In the genomic region with DNA sequence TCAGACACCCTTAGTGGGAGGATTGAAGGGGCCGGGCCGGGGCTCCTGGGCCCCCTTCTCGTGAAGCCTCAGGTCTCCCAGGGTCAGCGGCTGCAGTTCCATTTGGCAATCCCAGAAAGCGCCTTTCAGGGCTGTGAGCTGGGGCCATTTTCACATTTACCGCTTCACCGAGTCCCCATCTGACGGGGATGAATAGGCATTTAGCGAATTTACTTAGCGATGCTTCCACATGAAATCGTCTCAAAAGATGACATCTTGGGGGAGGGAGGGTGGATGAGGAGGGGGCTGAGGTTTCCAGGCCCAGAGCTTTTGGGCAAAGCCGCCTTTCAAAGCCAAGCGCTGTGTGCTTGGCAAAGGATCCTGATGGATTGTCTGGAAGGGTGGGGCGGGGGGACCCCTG, we compare ENCODE assay signal across 15 cellular contexts.
DNase-seq lines count a peak whose midpoint lies in the region; ATAC-seq and TF ChIP-seq lines count a peak whose summit lies in the region.
"Had no signal": no experiment of that assay in that cellular context is flagged by ENCODE, and none has a peak within 500 bp of the region (broad histone marks: within the 10 kb centered on the region; RNA-seq: fewer than 3 reads in every experiment).

No MANE protein-coding gene starts in this region.

- POLR2A ChIA-PET in A673 (lab: Charles Lee; ENCODE audit: low non-redundant PET) = no interaction called here

- H3K9me3 Mint-ChIP-seq in natural killer cell treated with Interleukin-12 subunit alpha and Interleukin-12 subunit beta and Interleukin-15 and Interleukin-18, amount 100 ng/mL, for 72 hours = no peaks in the 10 kb centered on the region
- H3K9me3 Mint-ChIP-seq in natural killer cell = no peaks in the 10 kb centered on the region
- H3K9me3 Mint-ChIP-seq: activated naive CD4-positive, alpha-beta T cell treated with anti-CD3 and anti-CD28 coated beads, Interleukin-2, amount 50 U/mL, for 24 hours; effector memory CD8-positive, alpha-beta T cell had no signal

- H3K27me3 ChIP-seq in iPS-18a (ENCODE audit: control insufficient read depth, insufficient read depth, low read length) = no peaks in the 10 kb centered on the region
- no peaks in the 10 kb centered on the region for H3K27me3 ChIP-seq in A673 (replicated peaks; ENCODE audit: insufficient read depth, low read depth, low read length, poor library complexity)
- H3K27me3 ChIP-seq: ascending aorta, esophagus squamous epithelium, right atrium auricular region had no signal

- no TSS peak for BruUV-seq in A673 (replicated peaks; lab: Mats Ljungman, UMichigan)

- H3K27ac Mint-ChIP-seq in natural killer cell treated with Interleukin-12 subunit alpha and Interleukin-12 subunit beta and Interleukin-15 and Interleukin-18, amount 100 ng/mL, for 72 hours = no peak overlapping the region
- no peak overlapping the region for H3K27ac Mint-ChIP-seq in natural killer cell
- H3K27ac Mint-ChIP-seq: activated naive CD4-positive, alpha-beta T cell treated with anti-CD3 and anti-CD28 coated beads, Interleukin-2, amount 50 U/mL, for 24 hours; effector memory CD8-positive, alpha-beta T cell had no signal

- peak; percentile 10 for DNase-seq in natural killer cell treated with Interleukin-12 subunit alpha and Interleukin-12 subunit beta and Interleukin-15 and Interleukin-18, amount 100 ng/mL, for 72 hours (ENCODE audit: low spot score)
- DNase-seq in natural killer cell = no peak
- DNase-seq in amygdala (lab: John Stamatoyannopoulos, UW) = peak in 30 of 56 donors; percentile 4 to 64 (median 23)
- no peak for DNase-seq in activated CD8-positive, alpha-beta memory T cell treated with anti-CD3 and anti-CD28 coated beads, Interleukin-2, amount 50 U/mL, for 48 hours
- no peak for DNase-seq in A673 (ENCODE audit: low spot score)
- no peak for DNase-seq in HuH-7.5 (ENCODE audit: low spot score)
- DNase-seq: effector memory CD8-positive, alpha-beta T cell; esophagus squamous epithelium; NCI-H187; NCI-H526 had no signal

- H3K9me3 ChIP-seq in iPS-18a (ENCODE audit: control insufficient read depth, low read depth, low read length) (no peaks in the 10 kb centered on the region), A673 (ENCODE audit: low read depth, low read length, poor library complexity, severe bottlenecking) (peaks cover 3% of the 10 kb centered on the region)
- H3K9me3 ChIP-seq: ascending aorta, esophagus squamous epithelium, right atrium auricular region had no signal

- H3K4me1 ChIP-seq in iPS-18a (ENCODE audit: control insufficient read depth, low read depth, low read length) (peaks cover 21% of the 10 kb centered on the region), A673 (ENCODE audit: insufficient read depth, low read length, poor library complexity, severe bottlenecking) (no peaks in the 10 kb centered on the region)
- H3K4me1 ChIP-seq: ascending aorta, esophagus squamous epithelium, right atrium auricular region had no signal

- H3K4me3 ChIP-seq in iPS-18a (ENCODE audit: low read length) (peak overlapping the region; percentile 23), A673 (ENCODE audit: low read depth, low read length, poor library complexity, severe bottlenecking) (no peak overlapping the region)
- H3K4me3 ChIP-seq: ascending aorta, esophagus squamous epithelium, right atrium auricular region had no signal

- no peaks in the 10 kb centered on the region for H3K36me3 Mint-ChIP-seq in natural killer cell treated with Interleukin-12 subunit alpha and Interleukin-12 subunit beta and Interleukin-15 and Interleukin-18, amount 100 ng/mL, for 72 hours
- peaks cover 7% of the 10 kb centered on the region for H3K36me3 Mint-ChIP-seq in natural killer cell

- H3K27ac ChIP-seq in iPS-18a (ENCODE audit: low read length) = no peak overlapping the region
- no peak overlapping the region for H3K27ac ChIP-seq in A673 (ENCODE audit: low read depth, low read length, poor library complexity, severe bottlenecking)
- H3K27ac ChIP-seq: ascending aorta, esophagus squamous epithelium, right atrium auricular region had no signal

- TF ChIP-seq CTCF in natural killer cell (IDR thresholded peaks at IDR 0.05) = no peak
- no peak for TF ChIP-seq CTCF in A673 (conservative IDR thresholded peaks at IDR 0.05; ENCODE audit: low read depth, low read length)

- H3K4me3 Mint-ChIP-seq in natural killer cell treated with Interleukin-12 subunit alpha and Interleukin-12 subunit beta and Interleukin-15 and Interleukin-18, amount 100 ng/mL, for 72 hours = no peak overlapping the region
- H3K4me3 Mint-ChIP-seq in natural killer cell = no peak overlapping the region
- H3K4me3 Mint-ChIP-seq: activated naive CD4-positive, alpha-beta T cell treated with anti-CD3 and anti-CD28 coated beads, Interleukin-2, amount 50 U/mL, for 24 hours; effector memory CD8-positive, alpha-beta T cell had no signal

- no peak for ATAC-seq in natural killer cell treated with Interleukin-12 subunit alpha and Interleukin-12 subunit beta and Interleukin-15 and Interleukin-18, amount 100 ng/mL, for 72 hours
- ATAC-seq in natural killer cell = no peak
- ATAC-seq in HG03095 (IDR thresholded peaks at IDR 0.05; ENCODE audit: unreplicated experiment) = no peak
- ATAC-seq: effector memory CD8-positive, alpha-beta T cell had no signal

- CTCF ChIA-PET in A673 (lab: Charles Lee) = no interaction called here

- no peak overlapping the region for H3K9ac ChIP-seq in iPS-18a (ENCODE audit: low read length)

- intact Hi-C loops in natural killer cell (cut with micrococcal nuclease) (no loop called here), A673 (cut with micrococcal nuclease; ENCODE audit: unreplicated experiment) (no loop called here)

- H3K27me3 Mint-ChIP-seq in natural killer cell treated with Interleukin-12 subunit alpha and Interleukin-12 subunit beta and Interleukin-15 and Interleukin-18, amount 100 ng/mL, for 72 hours = no peaks in the 10 kb centered on the region
- no peaks in the 10 kb centered on the region for H3K27me3 Mint-ChIP-seq in natural killer cell (ENCODE audit: low read depth in 2 of 2)
- H3K27me3 Mint-ChIP-seq: activated naive CD4-positive, alpha-beta T cell treated with anti-CD3 and anti-CD28 coated beads, Interleukin-2, amount 50 U/mL, for 24 hours; effector memory CD8-positive, alpha-beta T cell had no signal

- no peaks in the 10 kb centered on the region for H3K36me3 ChIP-seq in iPS-18a (ENCODE audit: control insufficient read depth, low read depth, low read length)
- no peaks in the 10 kb centered on the region for H3K36me3 ChIP-seq in A673 (ENCODE audit: insufficient read depth, low read length, poor library complexity, severe bottlenecking)
- H3K36me3 ChIP-seq: ascending aorta, right atrium auricular region had no signal

- peaks cover 0 to 15% of the 10 kb centered on the region in 2 donors for H3K4me1 Mint-ChIP-seq in natural killer cell treated with Interleukin-12 subunit alpha and Interleukin-12 subunit beta and Interleukin-15 and Interleukin-18, amount 100 ng/mL, for 72 hours (ENCODE audit: low read depth in 2 of 2)
- peaks cover 19 to 22% of the 10 kb centered on the region in 2 donors for H3K4me1 Mint-ChIP-seq in natural killer cell
- H3K4me1 Mint-ChIP-seq: activated naive CD4-positive, alpha-beta T cell treated with anti-CD3 and anti-CD28 coated beads, Interleukin-2, amount 50 U/mL, for 24 hours had no signal

Comparison
In these comparisons a context has a peak if more than half of its experiments do, and no peak if none do; other contexts are left out.
1. DNase-seq: peak in natural killer cell treated with Interleukin-12 subunit alpha and Interleukin-12 subunit beta and Interleukin-15 and Interleukin-18, amount 100 ng/mL, for 72 hours (single experiment) and amygdala (30 of 56); none in natural killer cell (single experiment), activated CD8-positive, alpha-beta memory T cell treated with anti-CD3 and anti-CD28 coated beads, Interleukin-2, amount 50 U/mL, for 48 hours (single experiment), A673 (single experiment) and HuH-7.5 (single experiment).